In genomic region chr10:30522661-30523078, GRCh38 we compare ENCODE assay signal across 1 cellular context.
A peak's percentile ranks its signal among the peaks of the same experiment; 100 is the strongest.
TF ChIP-seq lines count a peak whose summit lies in the region.

No MANE protein-coding gene starts in this region.

TF ChIP-seq in HepG2, 621 proteins besides CTCF, POLR2A, EP300 and RAD21 (continued from another document and continues in another):
- TF ChIP-seq HNF1A (IDR thresholded peaks at IDR 0.05; ENCODE audit: low read depth) (peak; percentile 83), HNF1A (CRISPR knock-in tag; IDR thresholded peaks at IDR 0.05; ENCODE audit: borderline replicate concordance) (peak; percentile 95), TP53 (CRISPR knock-in tag; conservative IDR thresholded peaks at IDR 0.05) (0 out of 2 replicates have a peak, but pooled peaks have one; percentile 25), FOXK2 (IDR thresholded peaks at IDR 0.05) (peak; percentile 95), ARNT2 (CRISPR knock-in tag; IDR thresholded peaks at IDR 0.05; ENCODE audit: low read depth) (0 out of 2 replicates have a peak, but pooled peaks have one; percentile 54), ATF2 (CRISPR knock-in tag; IDR thresholded peaks at IDR 0.05) (peak; percentile 72; the same call in 1 of the 2 replicates), FOXJ3 (CRISPR knock-in tag; IDR thresholded peaks at IDR 0.05; ENCODE audit: borderline replicate concordance) (peak; percentile 88), MNT (IDR thresholded peaks at IDR 0.05) (peak; percentile 57; the same call in 1 of the 2 replicates), HINFP (CRISPR knock-in tag; IDR thresholded peaks at IDR 0.05; ENCODE audit: low read depth) (0 out of 2 replicates have a peak, but pooled peaks have one; percentile 45), HNF1B (CRISPR knock-in tag; IDR thresholded peaks at IDR 0.05) (peak; percentile 91), BORCS8-MEF2B (CRISPR knock-in tag; IDR thresholded peaks at IDR 0.05) (peak; percentile 56; the same call in 1 of the 2 replicates), FOXK1 (CRISPR knock-in tag; IDR thresholded peaks at IDR 0.05; ENCODE audit: borderline replicate concordance, low read depth) (peak; percentile 89), ERF (CRISPR knock-in tag; IDR thresholded peaks at IDR 0.05) (peak; percentile 86; the same call in 1 of the 2 replicates), ZNF703 (CRISPR knock-in tag; IDR thresholded peaks at IDR 0.05; ENCODE audit: borderline replicate concordance) (0 out of 2 replicates have a peak, but pooled peaks have one; percentile 68), TARDBP (CRISPR knock-in tag; IDR thresholded peaks at IDR 0.05) (peak; percentile 71), ZBTB43 (CRISPR knock-in tag; conservative IDR thresholded peaks at IDR 0.05) (peak; percentile 56; the same call in 1 of the 2 replicates), NCOR1 (IDR thresholded peaks at IDR 0.05; ENCODE audit: borderline replicate concordance, low read length) (peak; percentile 74; the same call in 1 of the 2 replicates), CBX5 (CRISPR knock-in tag; IDR thresholded peaks at IDR 0.05; ENCODE audit: borderline replicate concordance) (0 out of 2 replicates have a peak, but pooled peaks have one; percentile 41), RAD51 (IDR thresholded peaks at IDR 0.05; ENCODE audit: borderline replicate concordance) (peak; percentile 28; the same call in 1 of the 2 replicates), SOX13 (IDR thresholded peaks at IDR 0.05) (peak; percentile 79), SOX13 (CRISPR knock-in tag; conservative IDR thresholded peaks at IDR 0.05 in 1 of 2, IDR thresholded peaks at IDR 0.05 in 1 of 2) (peak in 1 of 2 experiments; percentile 96; a peak in 2 of 4 replicates), PATZ1 (CRISPR knock-in tag; IDR thresholded peaks at IDR 0.05) (peak; percentile 96), RXRB (CRISPR knock-in tag; IDR thresholded peaks at IDR 0.05; ENCODE audit: borderline replicate concordance) (peak; percentile 98), PHF21A (CRISPR knock-in tag; IDR thresholded peaks at IDR 0.05) (peak; percentile 94), NFKBIZ (CRISPR knock-in tag; IDR thresholded peaks at IDR 0.05) (0 out of 2 replicates have a peak, but pooled peaks have one; percentile 77), ZNF501 (CRISPR knock-in tag; IDR thresholded peaks at IDR 0.05) (0 out of 2 replicates have a peak, but pooled peaks have one; percentile 41), ELF1 (CRISPR knock-in tag; IDR thresholded peaks at IDR 0.05) (peak; percentile 55), FOSL2 (CRISPR knock-in tag; IDR thresholded peaks at IDR 0.05) (peak; percentile 73), KMT2A (CRISPR knock-in tag; IDR thresholded peaks at IDR 0.05) (peak; percentile 57; the same call in 1 of the 2 replicates), MLX (CRISPR knock-in tag; IDR thresholded peaks at IDR 0.05) (peak; percentile 81; the same call in 1 of the 2 replicates), POGK (CRISPR knock-in tag; conservative IDR thresholded peaks at IDR 0.05) (0 out of 2 replicates have a peak, but pooled peaks have one; percentile 47), STAT6 (CRISPR knock-in tag; IDR thresholded peaks at IDR 0.05; ENCODE audit: borderline replicate concordance) (0 out of 2 replicates have a peak, but pooled peaks have one; percentile 74), ZMYM2 (CRISPR knock-in tag; IDR thresholded peaks at IDR 0.05) (peak; percentile 80), ESRRA (CRISPR knock-in tag; IDR thresholded peaks at IDR 0.05; ENCODE audit: low read depth) (peak; percentile 98), MXD4 (CRISPR knock-in tag; IDR thresholded peaks at IDR 0.05) (0 out of 2 replicates have a peak, but pooled peaks have one; percentile 42), PHF5A (CRISPR knock-in tag; IDR thresholded peaks at IDR 0.05; ENCODE audit: low read depth, unreplicated experiment) (peak; percentile 44), ZFP36L1 (CRISPR knock-in tag; IDR thresholded peaks at IDR 0.05) (peak; percentile 78; the same call in 1 of the 2 replicates), ZBTB7B (CRISPR knock-in tag; IDR thresholded peaks at IDR 0.05) (peak; percentile 55; the same call in 1 of the 2 replicates), MYNN (CRISPR knock-in tag; IDR thresholded peaks at IDR 0.05; ENCODE audit: low read depth) (peak; percentile 58; the same call in 1 of the 2 replicates), CREB1 (IDR thresholded peaks at IDR 0.05) (peak; percentile 45; the same call in 1 of the 2 replicates), CREB1 (CRISPR knock-in tag; IDR thresholded peaks at IDR 0.05) (peak; percentile 62)
